Comparison of ENCODE assay signal across 11 cellular contexts in the genomic region with DNA sequence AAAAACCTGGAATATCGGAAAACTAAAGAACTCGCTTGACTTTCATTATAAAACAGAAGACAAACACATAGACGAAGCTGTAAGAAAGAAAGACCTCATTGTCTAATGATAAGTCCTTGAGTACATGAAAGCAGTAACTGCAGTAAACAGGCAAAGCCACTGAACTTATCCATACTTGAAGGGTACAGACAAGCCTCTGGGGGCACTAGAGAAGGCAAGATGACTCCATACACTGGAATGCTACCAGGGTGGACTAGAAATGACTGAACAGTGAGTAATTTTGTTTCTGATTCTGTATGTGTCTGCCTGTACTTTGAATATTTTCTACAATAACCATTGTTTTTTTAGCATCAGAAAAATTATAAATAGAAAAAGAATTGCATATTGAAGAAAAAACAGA.
DNase-seq lines count a peak whose midpoint lies in the region; ATAC-seq and TF ChIP-seq lines count a peak whose summit lies in the region.
"Had no signal": no experiment of that assay in that cellular context is flagged by ENCODE, and none has a peak within 500 bp of the region (broad histone marks: within the 10 kb centered on the region; RNA-seq: fewer than 3 reads in every experiment).

No MANE protein-coding gene starts in this region.

- no peak overlapping the region for H3T11ph ChIP-seq in H9 (ENCODE audit: low read length)

- H3K4me3 Mint-ChIP-seq in H9: no peak overlapping the region
- H3K4me3 Mint-ChIP-seq: activated naive CD8-positive, alpha-beta T cell treated with anti-CD3 and anti-CD28 coated beads, Interleukin-2, amount 10 ng/mL, durations not matched to agents 7 days and 5 days had no signal

- peak; percentile 59 for TF ChIP-seq CTCF in H9 (conservative IDR thresholded peaks at IDR 0.05)
- no peak for TF ChIP-seq CTCF in GM10266 (IDR thresholded peaks at IDR 0.05; ENCODE audit: control insufficient read depth, insufficient read depth, low read depth, missing control alignments)

- no peak overlapping the region for H3K27ac Mint-ChIP-seq in H9
- H3K27ac Mint-ChIP-seq: activated naive CD8-positive, alpha-beta T cell treated with anti-CD3 and anti-CD28 coated beads, Interleukin-2, amount 10 ng/mL, durations not matched to agents 7 days and 5 days had no signal

- WGBS in H9 (ENCODE audit: extremely low coverage, insufficient read length, low lambda C conversion rate): no CpG with 5 or more reads among the region's 3 CpGs

- H3K9me3 Mint-ChIP-seq in H9: no peaks in the 10 kb centered on the region
- H3K9me3 Mint-ChIP-seq: activated naive CD8-positive, alpha-beta T cell treated with anti-CD3 and anti-CD28 coated beads, Interleukin-2, amount 10 ng/mL, durations not matched to agents 7 days and 5 days had no signal

- H3K4me1 Mint-ChIP-seq in H9: no peaks in the 10 kb centered on the region
- H3K4me1 Mint-ChIP-seq: activated naive CD8-positive, alpha-beta T cell treated with anti-CD3 and anti-CD28 coated beads, Interleukin-2, amount 10 ng/mL, durations not matched to agents 7 days and 5 days had no signal

- H3K4me2 ChIP-seq in H9 (ENCODE audit: insufficient read depth, insufficient read length, low read length): no peak overlapping the region

- H2AFZ ChIP-seq in H9 (ENCODE audit: low read length): no peak overlapping the region

- H4K5ac ChIP-seq in H9 (ENCODE audit: insufficient read length, low read depth, low read length): no peak overlapping the region

- H3K79me1 ChIP-seq in H9 (ENCODE audit: insufficient read depth, low read depth, low read length, poor library complexity, severe bottlenecking): no peaks in the 10 kb centered on the region

- H3K4ac ChIP-seq in H9 (ENCODE audit: low read depth, low read length): no peak overlapping the region

- no peaks in the 10 kb centered on the region for H3K9me3 ChIP-seq in H9 (ENCODE audit: control insufficient read depth, low read depth, low read length)

- H3K23ac ChIP-seq in H9 (ENCODE audit: insufficient read length, low read depth, low read length): no peak overlapping the region

- DNase-seq in A172 (ENCODE audit: low spot score): peak; percentile 90
- no peak for DNase-seq in H9
- DNase-seq in SW 1271 (lab: John Stamatoyannopoulos, UW): peak; percentile 83 to 92
- DNase-seq in hepatic stellate cell (ENCODE audit: low spot score): peak; percentile 49
- no peak for DNase-seq in GM10266 (ENCODE audit: extremely low spot score)
- DNase-seq in NOMO-1 (lab: John Stamatoyannopoulos, UW; ENCODE audit: unreplicated experiment in 2 of 2): no peak
- DNase-seq: activated naive CD8-positive, alpha-beta T cell treated with anti-CD3 and anti-CD28 coated beads, Interleukin-2, amount 10 ng/mL, durations not matched to agents 7 days and 5 days; left cardiac atrium; stimulated activated CD4-positive, alpha-beta T cell treated with anti-CD3 and anti-CD28 coated beads, Interleukin-4, amount 100 ng/mL, for 24 hours had no signal

- no peaks in the 10 kb centered on the region for H3K27me3 Mint-ChIP-seq in H9 (ENCODE audit: low read depth)

- H3K79me2 ChIP-seq in H9 (ENCODE audit: insufficient read depth, low read length): no peaks in the 10 kb centered on the region

- H2BK120ac ChIP-seq in H9 (ENCODE audit: low read depth, low read length, poor library complexity, severe bottlenecking): no peak overlapping the region

- no peak overlapping the region for H3K9ac ChIP-seq in H9 (ENCODE audit: extremely low read depth, insufficient read length, low read length)

- H2AK5ac ChIP-seq in H9 (ENCODE audit: insufficient read length, low read length): no peak overlapping the region

- no peak overlapping the region for H2BK20ac ChIP-seq in H9 (ENCODE audit: low read depth, low read length, poor library complexity, severe bottlenecking)

- H4K20me1 ChIP-seq in H9 (ENCODE audit: control insufficient read depth, insufficient read depth, insufficient read length): no peaks in the 10 kb centered on the region

- H3K23me2 ChIP-seq in H9 (ENCODE audit: insufficient read length, low read depth, low read length, poor library complexity, severe bottlenecking): no peaks in the 10 kb centered on the region

- no peak for ATAC-seq in GM18498 (IDR thresholded peaks at IDR 0.05; ENCODE audit: unreplicated experiment)
- ATAC-seq in HG03469 (IDR thresholded peaks at IDR 0.05; ENCODE audit: unreplicated experiment): no peak

- no peak overlapping the region for H4K8ac ChIP-seq in H9 (replicated peaks; ENCODE audit: insufficient read length, low read depth, low read length)

- no peaks in the 10 kb centered on the region; a peak in 1 of 7 replicates for H3K36me3 Mint-ChIP-seq in H9 (ENCODE audit: insufficient read depth in 1 of 3, low read depth in 3 of 3)
- H3K36me3 Mint-ChIP-seq: activated naive CD8-positive, alpha-beta T cell treated with anti-CD3 and anti-CD28 coated beads, Interleukin-2, amount 10 ng/mL, durations not matched to agents 7 days and 5 days had no signal

- no peak overlapping the region for H2BK5ac ChIP-seq in H9 (ENCODE audit: insufficient read length, low read length)

- no peak overlapping the region for H3K14ac ChIP-seq in H9 (ENCODE audit: insufficient read depth, low read length)

- no peaks in the 10 kb centered on the region for H3K4me1 ChIP-seq in H9 (ENCODE audit: insufficient read depth, low read length)

- no peak overlapping the region for H4K91ac ChIP-seq in H9 (ENCODE audit: insufficient read length, low read depth, low read length)

- H3K56ac ChIP-seq in H9 (ENCODE audit: insufficient read length, low read depth, low read length): no peak overlapping the region

- no peak overlapping the region for H2BK12ac ChIP-seq in H9 (ENCODE audit: insufficient read length, low read depth, low read length)

- H3K27me3 ChIP-seq in H9 (ENCODE audit: insufficient read depth, low read length): no peaks in the 10 kb centered on the region

- no peak overlapping the region for H3K18ac ChIP-seq in H9 (ENCODE audit: insufficient read length, low read depth, low read length)

- H2BK15ac ChIP-seq in H9 (ENCODE audit: low read depth, low read length): no peak overlapping the region

- no peak overlapping the region for H3K27ac ChIP-seq in H9 (ENCODE audit: insufficient read length, low read depth, low read length)

Comparison
In these comparisons a context has a peak if more than half of its experiments do, and no peak if none do; other contexts are left out.
1. DNase-seq: peak in A172 (single experiment), SW 1271 (2 of 2) and hepatic stellate cell (single experiment); none in H9 (single experiment), GM10266 (single experiment) and NOMO-1 (0 of 2).